12 cellular contexts compared by ENCODE assay signal in the genomic region with DNA sequence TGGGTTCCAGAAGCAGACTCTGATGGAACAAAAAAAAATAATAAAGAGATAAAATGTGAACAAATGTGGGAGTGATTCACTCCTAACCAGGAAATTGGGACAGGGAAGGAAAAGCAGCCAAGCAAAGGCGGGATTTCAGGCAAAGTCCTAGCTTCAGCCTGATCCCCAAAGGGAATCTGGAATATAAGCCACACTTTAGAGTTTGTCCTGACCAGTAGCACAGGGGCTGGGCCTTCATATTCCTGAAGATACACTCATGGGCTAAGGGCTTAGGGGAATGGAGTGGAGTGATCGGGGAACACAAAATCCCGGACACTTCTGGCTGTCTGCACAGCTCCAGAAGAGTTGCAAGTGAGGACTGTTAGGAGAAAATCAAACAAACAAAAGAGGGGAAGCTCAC.
A peak's percentile ranks its signal among the peaks of the same experiment; 100 is the strongest.
DNase-seq lines count a peak whose midpoint lies in the region; TF ChIP-seq lines count a peak whose summit lies in the region.
"Had no signal": no experiment of that assay in that cellular context is flagged by ENCODE, and none has a peak within 500 bp of the region (broad histone marks: within the 10 kb centered on the region; RNA-seq: fewer than 3 reads in every experiment).

No MANE protein-coding gene starts in this region.

- H3K27ac ChIP-seq in colonic mucosa = no peak overlapping the region
- peak overlapping the region; percentile 73 to 86 for H3K27ac ChIP-seq in tibial artery

- no peaks in the 10 kb centered on the region for H3K27me3 ChIP-seq in colonic mucosa
- no peaks in the 10 kb centered on the region for H3K27me3 ChIP-seq in tibial artery
- no peaks in the 10 kb centered on the region for H3K27me3 ChIP-seq in H7 (ENCODE audit: control insufficient read depth, insufficient read depth, low read length)

- H3K9me3 ChIP-seq in colonic mucosa (no peaks in the 10 kb centered on the region), tibial artery (no peaks in the 10 kb centered on the region)

- DNase-seq in M059J (ENCODE audit: low read depth) = peak; percentile 56
- peak; percentile 20 for DNase-seq in colonic mucosa
- DNase-seq in kidney tubule cell (ENCODE audit: low spot score) = peak; percentile 30
- DNase-seq in tibial artery = no peak
- no peak for DNase-seq in NCI-H1694 (lab: John Stamatoyannopoulos, UW)
- no peak for DNase-seq in OCI-M1 (lab: John Stamatoyannopoulos, UW)
- no peak for DNase-seq in H7
- DNase-seq: activated B cell treated with CpG ODN at 0.5 μM for 24 hours; activated naive CD4-positive, alpha-beta T cell treated with anti-CD3 and anti-CD28 coated beads, Interleukin-2, amount 10 ng/mL, durations not matched to agents 7 days and 5 days; NCI-H2171 treated with DMSO at 0.1 percent for 48 hours; stimulated activated CD4-positive, alpha-beta T cell treated with anti-CD3 and anti-CD28 coated beads, Interleukin-4, amount 100 ng/mL, for 4 hours; stimulated activated naive CD4-positive, alpha-beta T cell treated with Interleukin-2 at 50 U/mL for 16 hours had no signal

- intact Hi-C loops in colonic mucosa (cut with DNase I) (loop anchor here (10.0 kb wide), 2 partner anchors 181 to 251 kb away; no protein-coding TSS in a partner anchor), tibial artery (cut with DNase I; ENCODE audit: low total_unique reads) (loop anchor here (10.0 kb wide), 1 partner anchor 141 kb away; no protein-coding TSS in a partner anchor)

- no peak overlapping the region for H3K9ac ChIP-seq in colonic mucosa (ENCODE audit: low read depth in 2 of 2, low read length in 2 of 2)

- H3K4me1 ChIP-seq in colonic mucosa (no peaks in the 10 kb centered on the region), tibial artery (peaks cover 0 to 83% (median 30%) of the 10 kb centered on the region in 4 donors)

- H3K36me3 ChIP-seq in colonic mucosa = no peaks in the 10 kb centered on the region
- no peaks in the 10 kb centered on the region for H3K36me3 ChIP-seq in tibial artery
- H3K36me3 ChIP-seq in H7 (replicated peaks; ENCODE audit: control insufficient read depth, insufficient read depth, low read length) = no peaks in the 10 kb centered on the region

- TF ChIP-seq CTCF in colonic mucosa (IDR thresholded peaks at IDR 0.05) (no peak), tibial artery (IDR thresholded peaks at IDR 0.05) (no peak)

- no peak overlapping the region for H3K4me3 ChIP-seq in colonic mucosa
- no peak overlapping the region for H3K4me3 ChIP-seq in tibial artery
- H3K4me3 ChIP-seq in H7 (ENCODE audit: insufficient read depth, low read depth, low read length) = no peak overlapping the region

Comparison
In these comparisons a context has a peak if more than half of its experiments do, and no peak if none do; other contexts are left out.
1. DNase-seq: peak in M059J (single experiment), colonic mucosa (single experiment) and kidney tubule cell (single experiment); none in tibial artery (0 of 2), NCI-H1694 (single experiment), OCI-M1 (single experiment) and H7 (single experiment).